ENCODE assay signal across 1 cellular context in the genomic region with DNA sequence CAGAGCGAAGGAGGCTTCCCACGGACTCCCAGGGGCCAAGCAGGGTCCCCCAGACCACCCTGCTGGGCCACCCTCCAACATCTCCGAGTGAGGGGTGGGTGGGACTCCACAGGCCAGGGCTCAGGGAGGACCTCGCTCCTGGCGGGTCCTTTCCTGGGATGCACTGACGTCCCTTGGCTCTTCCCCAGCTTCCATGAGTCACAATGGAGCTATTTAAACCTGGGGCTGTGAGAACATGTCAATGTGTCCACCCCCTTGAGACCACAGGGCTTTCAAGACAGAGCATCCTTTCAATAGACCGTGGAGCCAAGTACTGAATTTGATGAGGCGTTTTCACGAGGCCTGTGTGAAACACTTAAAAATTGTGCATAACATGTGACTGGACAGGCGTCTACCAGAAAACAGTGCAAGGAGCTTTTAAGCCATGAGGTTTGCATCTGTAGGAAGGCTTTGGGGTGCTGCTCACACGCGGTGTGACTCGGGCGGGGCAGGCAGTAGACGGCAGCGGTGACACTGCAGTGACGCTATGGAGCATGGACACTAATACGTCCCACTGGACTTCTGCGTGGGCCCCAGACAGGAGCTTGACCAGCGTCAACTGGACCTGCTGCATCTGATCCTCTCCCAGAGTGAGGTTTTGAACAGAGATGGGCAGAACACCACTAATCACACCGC.
TF ChIP-seq lines count a peak whose summit lies in the region.

No MANE protein-coding gene starts in this region.

TF ChIP-seq in SK-N-SH, 30 proteins besides CTCF, POLR2A, EP300 and RAD21:
- TF ChIP-seq FOXM1 (IDR thresholded peaks at IDR 0.05; ENCODE audit: low read depth) (no peak), USF2 (IDR thresholded peaks at IDR 0.05; ENCODE audit: borderline replicate concordance, low read depth, low read length) (no peak), FOSL2 (IDR thresholded peaks at IDR 0.05; ENCODE audit: borderline replicate concordance, low read depth) (0 out of 2 replicates have a peak, but pooled peaks have one; percentile 10)
